Comparison of ENCODE assay signal across 19 cellular contexts in the genomic region with DNA sequence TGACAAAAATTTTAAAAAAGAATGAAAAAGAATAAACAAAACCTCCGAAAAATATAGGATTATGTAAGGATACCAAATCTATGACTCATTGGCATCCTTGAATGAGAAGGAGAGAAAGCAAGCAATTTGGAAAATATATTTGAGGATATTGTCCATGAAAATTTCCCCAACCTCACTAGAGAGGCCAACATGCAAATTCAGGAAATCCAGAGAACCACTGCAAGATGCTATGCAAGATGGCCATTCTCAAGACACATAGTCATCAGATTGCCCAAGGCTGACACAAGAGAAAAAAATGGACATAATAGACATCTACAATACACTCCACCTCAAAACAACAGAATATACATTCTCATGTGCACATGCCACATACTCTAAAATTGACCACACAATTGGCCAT.
"Had no signal": no experiment of that assay in that cellular context is flagged by ENCODE, and none has a peak within 500 bp of the region (broad histone marks: within the 10 kb centered on the region; RNA-seq: fewer than 3 reads in every experiment).

No MANE protein-coding gene starts in this region.

- DNase-seq: effector memory CD8-positive, alpha-beta T cell; esophagus squamous epithelium; foreskin keratinocyte; immature natural killer cell; left ventricle myocardium inferior; lower lobe of right lung; midbrain; nucleus accumbens; ovary; sigmoid colon; small intestine; stimulated activated CD4-positive, alpha-beta T cell treated with anti-CD3 and anti-CD28 coated beads, Interleukin-12 subunit alpha, Interleukin-12 subunit beta, amount 100 ng/mL, for 4 hours; stimulated activated naive CD4-positive, alpha-beta T cell; stomach; substantia nigra had no signal

- H2AFZ ChIP-seq: neural progenitor cell had no signal

- H3K27me3 ChIP-seq: esophagus squamous epithelium, foreskin keratinocyte, neural progenitor cell, ovary, right atrium auricular region, sigmoid colon, stomach had no signal

- H3K4me3 ChIP-seq: esophagus squamous epithelium, left ventricle myocardium inferior, lower lobe of right lung, neural progenitor cell, ovary, right atrium auricular region, sigmoid colon, stomach, thoracic aorta had no signal

- H3K9ac ChIP-seq: neural progenitor cell had no signal

- H3K4me1 ChIP-seq: esophagus squamous epithelium, foreskin keratinocyte, left ventricle myocardium inferior, lower lobe of right lung, neural progenitor cell, right atrium auricular region, sigmoid colon, stomach had no signal

- H3K4me2 ChIP-seq: neural progenitor cell had no signal

- H3K9me3 ChIP-seq: esophagus squamous epithelium, left ventricle myocardium inferior, lower lobe of right lung, ovary, thoracic aorta had no signal

- H3K27ac ChIP-seq: esophagus squamous epithelium, foreskin keratinocyte, left ventricle myocardium inferior, lower lobe of right lung, neural progenitor cell, ovary, right atrium auricular region, sigmoid colon, stomach, thoracic aorta had no signal

- H3K36me3 ChIP-seq: esophagus squamous epithelium, left ventricle myocardium inferior, lower lobe of right lung, neural progenitor cell, ovary, right atrium auricular region, sigmoid colon, stomach, thoracic aorta had no signal

- ATAC-seq: effector memory CD8-positive, alpha-beta T cell; foreskin keratinocyte; lower lobe of right lung; natural killer cell treated with Interleukin-12 subunit alpha and Interleukin-12 subunit beta and Interleukin-15 and Interleukin-18, amount 100 ng/mL, for 72 hours had no signal
